Comparison of ENCODE assay signal across 1 cellular context in the genomic region with DNA sequence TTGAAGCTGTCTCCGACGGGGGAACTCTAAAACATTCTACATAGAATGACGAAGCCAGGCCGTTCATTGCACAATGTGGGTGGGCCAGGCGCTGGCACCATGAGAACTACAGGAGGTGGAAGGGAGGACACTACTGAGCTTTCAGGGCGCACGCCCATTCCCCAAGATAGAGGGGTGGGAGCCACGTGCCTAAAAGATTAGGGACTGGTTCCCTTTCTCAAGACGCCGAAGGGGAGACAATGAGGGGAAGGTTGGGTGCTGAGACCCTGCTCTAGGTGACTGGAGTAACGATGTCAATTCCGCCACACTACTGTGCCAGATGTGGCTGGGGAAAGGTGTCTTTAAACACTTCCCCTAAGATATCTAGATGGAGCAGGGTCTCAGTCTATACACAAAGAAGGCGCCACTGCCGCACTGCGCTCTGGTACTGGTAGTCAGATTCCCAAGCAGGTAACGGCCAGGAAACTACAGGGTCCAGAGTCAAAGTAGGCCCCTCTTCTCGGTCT.
TF ChIP-seq lines count a peak whose summit lies in the region.

No MANE protein-coding gene starts in this region.

TF ChIP-seq in IMR-90, 13 proteins besides CTCF, POLR2A, EP300 and RAD21 (continued from another document):
- TF ChIP-seq ELK1 (IDR thresholded peaks at IDR 0.05; ENCODE audit: borderline replicate concordance, low read depth, low read length) = no peak
TF ChIP-seq in IMR-90: peak in this region for 2.
